In genomic region chr2:177553176-177553909, GRCh38 we compare ENCODE assay signal across 8 cellular contexts.
DNase-seq lines count a peak whose midpoint lies in the region; ATAC-seq and TF ChIP-seq lines count a peak whose summit lies in the region.

No MANE protein-coding gene starts in this region.

- no peaks in the 10 kb centered on the region for H3K27me3 ChIP-seq in Caco-2 (replicated peaks; ENCODE audit: control insufficient read depth, insufficient read depth, low read length)

- peaks cover 11% of the 10 kb centered on the region for H3K9me3 Mint-ChIP-seq in Caco-2 (ENCODE audit: unreplicated experiment)
- peaks cover 3% of the 10 kb centered on the region for H3K9me3 Mint-ChIP-seq in stimulated activated memory B cell treated with anti-CD40 and anti-IgM and Interleukin-4, amounts not matched to agents 10 μg/mL and 1 μg/mL and 100 μg/mL, for 72 hours

- ATAC-seq in stimulated activated memory B cell treated with anti-CD40 and anti-IgM and Interleukin-4, amounts not matched to agents 10 μg/mL and 1 μg/mL and 100 μg/mL, for 72 hours, result no peak
- ATAC-seq in GM18873 (IDR thresholded peaks at IDR 0.05; ENCODE audit: low FRiP score, unreplicated experiment) (no peak), GM19452 (IDR thresholded peaks at IDR 0.05; ENCODE audit: unreplicated experiment) (no peak)

- no peak for TF ChIP-seq CTCF in Caco-2 (IDR thresholded peaks at IDR 0.05; ENCODE audit: insufficient read depth in 1 of 2, low read depth in 1 of 2, low read length in 1 of 2, severe bottlenecking in 1 of 2, unreplicated experiment in 1 of 2)

- H3K4me1 Mint-ChIP-seq in Caco-2 (ENCODE audit: low read depth, unreplicated experiment), result no peaks in the 10 kb centered on the region
- peaks cover 18% of the 10 kb centered on the region for H3K4me1 Mint-ChIP-seq in stimulated activated memory B cell treated with anti-CD40 and anti-IgM and Interleukin-4, amounts not matched to agents 10 μg/mL and 1 μg/mL and 100 μg/mL, for 72 hours

- no peaks in the 10 kb centered on the region for H3K27me3 Mint-ChIP-seq in Caco-2 (ENCODE audit: insufficient read depth, unreplicated experiment)
- no peaks in the 10 kb centered on the region for H3K27me3 Mint-ChIP-seq in stimulated activated memory B cell treated with anti-CD40 and anti-IgM and Interleukin-4, amounts not matched to agents 10 μg/mL and 1 μg/mL and 100 μg/mL, for 72 hours

- H3K36me3 Mint-ChIP-seq in Caco-2 (ENCODE audit: insufficient read depth, unreplicated experiment), result peaks cover 17% of the 10 kb centered on the region
- H3K36me3 Mint-ChIP-seq in stimulated activated memory B cell treated with anti-CD40 and anti-IgM and Interleukin-4, amounts not matched to agents 10 μg/mL and 1 μg/mL and 100 μg/mL, for 72 hours, result peaks cover 6% of the 10 kb centered on the region

- peak overlapping the region; percentile 99 for H3K4me3 Mint-ChIP-seq in Caco-2 (ENCODE audit: unreplicated experiment)
- peak overlapping the region; percentile 89 for H3K4me3 Mint-ChIP-seq in stimulated activated memory B cell treated with anti-CD40 and anti-IgM and Interleukin-4, amounts not matched to agents 10 μg/mL and 1 μg/mL and 100 μg/mL, for 72 hours

- H3K4me1 ChIP-seq in Caco-2, result no peaks in the 10 kb centered on the region

- H3K4me3 ChIP-seq in Caco-2 (ENCODE audit: low read depth, low read length), result peak overlapping the region; percentile 76

- CTCF ChIA-PET in Caco-2 (lab: Charles Lee), result no interaction called here

- peak overlapping the region; percentile 100 for H3K27ac Mint-ChIP-seq in Caco-2 (ENCODE audit: unreplicated experiment)
- H3K27ac Mint-ChIP-seq in stimulated activated memory B cell treated with anti-CD40 and anti-IgM and Interleukin-4, amounts not matched to agents 10 μg/mL and 1 μg/mL and 100 μg/mL, for 72 hours, result peak overlapping the region; percentile 98

- DNase-seq in Caco-2 (no peak), LHCN-M2 (ENCODE audit: low read depth) (peak; percentile 26), amniotic stem cell (lab: John Stamatoyannopoulos, UW) (peak; percentile 5), inferior parietal cortex (ENCODE audit: extremely low spot score) (peak; percentile 61)
- DNase-seq in stimulated activated CD4-positive, alpha-beta T cell treated with anti-CD3 and anti-CD28 coated beads, Interleukin-15, amount 100 ng/mL, for 24 hours, result no peak

- intact Hi-C loops in Caco-2 (cut with micrococcal nuclease; ENCODE audit: unreplicated experiment), result loop anchor here (1.0 to 5.0 kb wide), 4 partner anchors 19 to 216 kb away; a partner anchor contains a TSS

- BruUV-seq in Caco-2 (replicated peaks; lab: Mats Ljungman, UMichigan), result TSS peak; percentile 36

- POLR2A ChIA-PET in Caco-2 (lab: Charles Lee), result no interaction called here

- H3K36me3 ChIP-seq in Caco-2 (ENCODE audit: control insufficient read depth, insufficient read depth, low read length), result no peaks in the 10 kb centered on the region

- H3K9me3 ChIP-seq in Caco-2, result 0 out of 2 replicates have a peak, but pooled peaks cover 1% of the 10 kb centered on the region

Comparison
In these comparisons a context has a peak if more than half of its experiments do, and no peak if none do; other contexts are left out.
1. DNase-seq: peak in LHCN-M2 (single experiment), amniotic stem cell (single experiment) and inferior parietal cortex (single experiment); none in Caco-2 (0 of 2) and stimulated activated CD4-positive, alpha-beta T cell treated with anti-CD3 and anti-CD28 coated beads, Interleukin-15, amount 100 ng/mL, for 24 hours (single experiment).